9 cellular contexts compared by ENCODE assay signal in the genomic region with DNA sequence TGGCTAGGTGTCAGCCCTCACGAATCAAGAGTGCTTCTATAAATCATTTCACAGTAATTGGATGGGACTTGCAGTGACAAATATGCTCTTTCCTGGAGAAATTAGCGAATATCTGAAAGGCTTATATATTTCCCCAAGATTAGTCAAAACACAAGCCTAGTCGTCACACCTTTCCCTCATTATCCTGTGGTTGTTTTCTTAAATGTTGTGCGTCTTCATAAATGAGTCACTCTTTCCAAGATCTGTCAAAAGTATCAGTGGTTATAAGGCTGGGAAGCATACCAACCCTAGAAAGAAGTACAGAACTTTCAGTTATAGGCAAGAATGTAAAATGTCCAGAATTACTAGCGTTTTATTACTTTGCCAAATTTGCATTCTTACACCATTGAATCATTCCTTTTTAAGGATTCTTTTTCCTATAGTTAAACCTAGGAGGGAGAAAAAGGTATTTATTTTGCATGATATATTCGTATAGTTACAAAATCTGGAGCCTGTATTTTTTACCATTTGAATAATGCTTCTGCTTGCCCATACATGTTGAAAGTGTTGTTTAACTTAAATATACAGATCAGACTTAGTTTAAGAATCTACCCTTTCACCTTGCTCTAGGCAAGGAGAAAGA. TPM values are rescaled to one million over a fixed set of nuclear protein-coding genes. Genes with fewer than 3 reads are reported as not detected.
DNase-seq lines count a peak whose midpoint lies in the region; ATAC-seq, FAIRE-seq and TF ChIP-seq lines count a peak whose summit lies in the region.
"Had no signal": no experiment of that assay in that cellular context is flagged by ENCODE, and none has a peak within 500 bp of the region (broad histone marks: within the 10 kb centered on the region; RNA-seq: fewer than 3 reads in every experiment).

No MANE protein-coding gene starts in this region.

- FAIRE-seq in A549 (lab: Jason Lieb, UNC) = no peak

- peak overlapping the region; percentile 75 for H3K4me2 ChIP-seq in A549

- 25% methylated on average over 6 of the region's 6 CpGs for WGBS in A549 (ENCODE audit: missing lambda C conversion rate)

- H3K4me1 ChIP-seq in A549 (peaks cover 82% of the 10 kb centered on the region), ascending aorta (peaks cover 10 to 22% of the 10 kb centered on the region in 2 donors), BE2C (no peaks in the 10 kb centered on the region)

- H3K4me3 ChIP-seq in A549 = no peak overlapping the region
- no peak overlapping the region for H3K4me3 ChIP-seq in ascending aorta
- no peak overlapping the region for H3K4me3 ChIP-seq in BE2C (ENCODE audit: low read depth, low read length)

- TF ChIP-seq CTCF in A549 (IDR thresholded peaks at IDR 0.05) (no peak), ascending aorta (IDR thresholded peaks at IDR 0.05) (no peak), BE2C (IDR thresholded peaks at IDR 0.05; ENCODE audit: low read depth, low read length) (no peak)

- DNase-seq in A549 (ENCODE audit: low read depth in 1 of 2, low spot score in 1 of 2) = peak in 1 of 2 experiments; percentile 20
- peak; percentile 90 for DNase-seq in HCEC 1CT
- no peak for DNase-seq in ascending aorta (ENCODE audit: low spot score in 2 of 2)
- peak; percentile 62 for DNase-seq in kidney glomerular epithelial cell (lab: John Stamatoyannopoulos, UW)
- DNase-seq in T1000 (lab: John Stamatoyannopoulos, UW) = no peak
- no peak for DNase-seq in globus pallidus (ENCODE audit: low spot score)
- DNase-seq in BE2C = no peak
- DNase-seq: right cardiac atrium had no signal

- no peak for TF ChIP-seq POLR2A in A549 (IDR thresholded peaks at IDR 0.05; ENCODE audit: low read length)

- TF ChIP-seq RAD21 in A549 (conservative IDR thresholded peaks at IDR 0.05 in 1 of 2, IDR thresholded peaks at IDR 0.05 in 1 of 2) = no peak

- no peak for ATAC-seq in A549
- no peak for ATAC-seq in GM18520 (IDR thresholded peaks at IDR 0.05; ENCODE audit: unreplicated experiment)

- POLR2A ChIA-PET in A549 (lab: Yijun Ruan, JAX) = no interaction called here

- H3K27ac ChIP-seq in A549 = peak overlapping the region; percentile 73 to 84
- peak overlapping the region; percentile 56 to 70 for H3K27ac ChIP-seq in ascending aorta

- H3K27me3 ChIP-seq in ascending aorta = no peaks in the 10 kb centered on the region
- no peaks in the 10 kb centered on the region for H3K27me3 ChIP-seq in BE2C

- H3K36me3 ChIP-seq in ascending aorta = no peaks in the 10 kb centered on the region
- no peaks in the 10 kb centered on the region for H3K36me3 ChIP-seq in BE2C

- no peak for TF ChIP-seq EP300 in A549 (IDR thresholded peaks at IDR 0.05)

- intact Hi-C loops in ascending aorta (cut with DNase I) = loop anchor here (5.0 to 10.0 kb wide), 3 partner anchors 64 to 448 kb away; a partner anchor contains a TSS

- CTCF ChIA-PET in A549 (lab: Yijun Ruan, JAX) = no interaction called here

- H3K9me3 ChIP-seq in A549 (no peaks in the 10 kb centered on the region), ascending aorta (no peaks in the 10 kb centered on the region), BE2C (no peaks in the 10 kb centered on the region)

TF ChIP-seq in A549, 52 proteins besides CTCF, POLR2A, EP300 and RAD21:
- TF ChIP-seq FOXS1 (CRISPR knock-in tag; IDR thresholded peaks at IDR 0.05) (no peak), FOSL2 (IDR thresholded peaks at IDR 0.05) (no peak), FOSL2 (CRISPR knock-in tag; IDR thresholded peaks at IDR 0.05) (peak; percentile 64), JUN (IDR thresholded peaks at IDR 0.05) (no peak), POLR2AphosphoS2 (conservative IDR thresholded peaks at IDR 0.05; ENCODE audit: low read length) (no peak), EHF (CRISPR knock-in tag; IDR thresholded peaks at IDR 0.05) (no peak)

RNA-seq across cellular contexts. Expression of a gene that starts 33.6 kb away (rescaled TPM):
- polyA plus RNA-seq in A549 (2011; rRNA removed) = not detected in 2 replicates
- polyA plus RNA-seq in A549 (2012; cell fraction: cytosol; rRNA removed) = not detected in 2 replicates
- not detected in 2 replicates for polyA plus RNA-seq in A549 (2012; cell fraction: nucleus; rRNA removed)
- not detected in 3 replicates for polyA plus RNA-seq in A549 (2017; fragmentation: RNase III; extraction: RNeasy Plus Mini Kit Qiagen cat#74134 plus additional on column Dnase treatment)
- not detected in 2 replicates for polyA minus RNA-seq in A549 (2011; rRNA and poly(A)+ RNA removed)
- not detected for total RNA-seq in ascending aorta
- polyA plus RNA-seq in BE2C (2012; ENCODE audit: insufficient read depth, insufficient read length, low read depth) = not detected
- total RNA-seq: right cardiac atrium had no signal
- polyA plus RNA-seq: right cardiac atrium had no signal

Comparison
In these comparisons a context has a peak if more than half of its experiments do, and no peak if none do; other contexts are left out.
1. DNase-seq: peak in HCEC 1CT (single experiment) and kidney glomerular epithelial cell (single experiment); none in ascending aorta (0 of 2), T1000 (single experiment), globus pallidus (single experiment) and BE2C (single experiment).